Comparison of ENCODE assay signal across 17 cellular contexts in the genomic region with DNA sequence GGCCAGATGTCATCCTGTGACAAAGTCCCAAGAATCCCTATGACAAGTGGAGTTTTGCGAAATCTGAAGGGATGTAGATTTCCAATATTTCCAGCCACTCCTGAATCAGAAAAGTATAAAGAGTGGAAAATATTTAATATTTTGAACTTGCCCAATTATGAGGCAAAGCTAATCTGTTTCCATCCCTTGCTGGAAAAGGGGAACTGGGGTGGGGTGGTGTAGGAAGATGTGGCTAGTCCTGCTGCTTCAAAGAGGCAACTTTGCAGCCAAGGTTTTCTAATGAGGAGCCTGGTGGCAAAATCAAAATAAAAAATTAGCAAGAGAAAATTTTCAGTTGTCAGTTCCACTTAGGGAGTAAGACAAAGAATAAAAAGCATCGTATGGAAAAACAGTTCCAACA.
A peak's percentile ranks its signal among the peaks of the same experiment; 100 is the strongest.
DNase-seq lines count a peak whose midpoint lies in the region; ATAC-seq, FAIRE-seq and TF ChIP-seq lines count a peak whose summit lies in the region.
"Had no signal": no experiment of that assay in that cellular context is flagged by ENCODE, and none has a peak within 500 bp of the region (broad histone marks: within the 10 kb centered on the region; RNA-seq: fewer than 3 reads in every experiment).

No MANE protein-coding gene starts in this region.

- ATAC-seq in GM21737 (IDR thresholded peaks at IDR 0.05; ENCODE audit: unreplicated experiment) (no peak), HG02759 (IDR thresholded peaks at IDR 0.05; ENCODE audit: unreplicated experiment) (no peak)
- ATAC-seq: PC-3, Right ventricle myocardium inferior had no signal

- H3K4me1 ChIP-seq in H1 (replicated peaks in 1 of 4; ENCODE audit: control insufficient read depth in 3 of 4, insufficient read depth in 4 of 4, low read length in 3 of 4) (no peaks in the 10 kb centered on the region; a peak in 1 of 7 replicates), A673 (ENCODE audit: insufficient read depth, low read length, poor library complexity, severe bottlenecking) (peaks cover 33% of the 10 kb centered on the region)

- H2BK15ac ChIP-seq in H1 (ENCODE audit: low read length): no peak overlapping the region

- no peaks in the 10 kb centered on the region for H3K36me3 ChIP-seq in H1 (ENCODE audit: control insufficient read depth in 2 of 4, insufficient read depth in 4 of 4, low read length in 3 of 4)
- no peaks in the 10 kb centered on the region for H3K36me3 ChIP-seq in A673 (ENCODE audit: insufficient read depth, low read length, poor library complexity, severe bottlenecking)
- H3K36me3 ChIP-seq: BLaER1 had no signal

- no peak overlapping the region for H2BK5ac ChIP-seq in H1 (ENCODE audit: low read depth, low read length)

- no peak overlapping the region for H3K27ac ChIP-seq in H1 (ENCODE audit: low read depth, low read length)
- no peak overlapping the region for H3K27ac ChIP-seq in A673 (ENCODE audit: low read depth, low read length, poor library complexity, severe bottlenecking)
- H3K27ac ChIP-seq: BLaER1 had no signal

- no peaks in the 10 kb centered on the region; the same call in 1 of the 2 replicates for H3K79me1 ChIP-seq in H1 (ENCODE audit: low read depth, low read length)

- H2BK120ac ChIP-seq in H1 (replicated peaks; ENCODE audit: low read depth, low read length): no peak overlapping the region

- no peak overlapping the region for H3K23ac ChIP-seq in H1 (ENCODE audit: insufficient read length)

- no peaks in the 10 kb centered on the region for H3K23me2 ChIP-seq in H1 (ENCODE audit: low read depth, low read length)

- no peak overlapping the region for H2BK12ac ChIP-seq in H1 (ENCODE audit: low read depth, low read length)

- H4K5ac ChIP-seq in H1 (ENCODE audit: insufficient read length, low read depth, low read length): no peak overlapping the region

- intact Hi-C loops in A673 (cut with micrococcal nuclease; ENCODE audit: unreplicated experiment): no loop called here

- no peaks in the 10 kb centered on the region for H4K20me1 ChIP-seq in H1 (replicated peaks in 1 of 2; ENCODE audit: control insufficient read depth in 1 of 2, insufficient read depth in 2 of 2, low read length in 2 of 2)
- H4K20me1 ChIP-seq: BLaER1 had no signal

- H3K18ac ChIP-seq in H1 (ENCODE audit: extremely low read depth, low read length): no peak overlapping the region

- H3K79me2 ChIP-seq in H1 (ENCODE audit: control insufficient read depth in 1 of 2, insufficient read depth in 2 of 2, low read length in 2 of 2): no peaks in the 10 kb centered on the region

- no peak overlapping the region for H3K56ac ChIP-seq in H1 (replicated peaks; ENCODE audit: insufficient read length, low read depth, low read length)

- CTCF ChIA-PET in H1 (lab: Charles Lee; ENCODE audit: partially characterized antibody) (no interaction called here), A673 (lab: Charles Lee) (interaction anchor here (0.6 kb wide), 1 partner anchor 12 kb away, joined by 4 read pairs; no protein-coding TSS in a partner anchor)

- TF ChIP-seq EP300 in H1 (IDR thresholded peaks at IDR 0.05; ENCODE audit: borderline replicate concordance in 1 of 2, low read depth in 2 of 2, low read length in 2 of 2): no peak

- H3K9me3 ChIP-seq in H1 (ENCODE audit: insufficient read depth in 2 of 2, low read depth in 1 of 2, low read length in 1 of 2): no peaks in the 10 kb centered on the region
- H3K9me3 ChIP-seq in A673 (ENCODE audit: low read depth, low read length, poor library complexity, severe bottlenecking): no peaks in the 10 kb centered on the region
- H3K9me3 ChIP-seq: BLaER1 had no signal

- no peak for TF ChIP-seq POLR2A in H1 (IDR thresholded peaks at IDR 0.05; ENCODE audit: control extremely low read depth in 1 of 2, low read depth in 2 of 2, low read length in 2 of 2)

- H3K14ac ChIP-seq in H1 (ENCODE audit: insufficient read length): no peak overlapping the region

- H3K27me3 ChIP-seq in H1 (replicated peaks in 1 of 4; ENCODE audit: control insufficient read depth in 3 of 4, extremely low read depth in 1 of 4, insufficient read depth in 3 of 4, low read length in 3 of 4) (no peaks in the 10 kb centered on the region), A673 (replicated peaks; ENCODE audit: insufficient read depth, low read depth, low read length, poor library complexity) (no peaks in the 10 kb centered on the region)
- H3K27me3 ChIP-seq: BLaER1 had no signal

- TF ChIP-seq RAD21 in H1 (IDR thresholded peaks at IDR 0.05 in 1 of 2, conservative IDR thresholded peaks at IDR 0.05 in 1 of 2; ENCODE audit: low read depth in 2 of 2, low read length in 2 of 2): no peak

- no peak overlapping the region for H3K9ac ChIP-seq in H1 (replicated peaks in 1 of 4; ENCODE audit: extremely low read depth in 1 of 4, low read depth in 3 of 4, low read length in 3 of 4)
- H3K9ac ChIP-seq: BLaER1 had no signal

- POLR2A ChIA-PET in H1 (lab: Charles Lee; ENCODE audit: partially characterized antibody): no interaction called here
- POLR2A ChIA-PET in A673 (lab: Charles Lee; ENCODE audit: low non-redundant PET): no interaction called here

- H4K8ac ChIP-seq in H1 (ENCODE audit: extremely low read depth, insufficient read depth, low read length): no peak overlapping the region

- no peak overlapping the region for H3K4me3 ChIP-seq in H1 (ENCODE audit: extremely low read depth in 1 of 4, insufficient read depth in 2 of 4, low read depth in 3 of 4, low read length in 4 of 4)
- no peak overlapping the region for H3K4me3 ChIP-seq in A673 (ENCODE audit: low read depth, low read length, poor library complexity, severe bottlenecking)
- H3K4me3 ChIP-seq: BLaER1 had no signal

- no peak for FAIRE-seq in H1 (lab: Jason Lieb, UNC)

- no peak overlapping the region for H3K4ac ChIP-seq in H1 (replicated peaks; ENCODE audit: insufficient read length, low read depth, low read length)

- no peak overlapping the region for H3K4me2 ChIP-seq in H1 (ENCODE audit: insufficient read depth in 1 of 2, low read depth in 2 of 2, low read length in 2 of 2)
- H3K4me2 ChIP-seq: BLaER1 had no signal

- no peak overlapping the region for H2AK5ac ChIP-seq in H1 (ENCODE audit: low read depth, low read length)

- H4K91ac ChIP-seq in H1 (replicated peaks; ENCODE audit: insufficient read length, low read length): peak overlapping the region; percentile 10

- DNase-seq in GF-D8 (lab: John Stamatoyannopoulos, UW): peak; percentile 2
- DNase-seq in NOMO-1 (lab: John Stamatoyannopoulos, UW; ENCODE audit: unreplicated experiment in 2 of 2): peak; percentile 15 to 43
- DNase-seq in SKM-1 treated with dmso at 0.1 percent for 144 hours (lab: John Stamatoyannopoulos, UW; ENCODE audit: unreplicated experiment): peak; percentile 10
- no peak for DNase-seq in H1 (ENCODE audit: low read depth in 1 of 2, low spot score in 2 of 2)
- no peak for DNase-seq in A673 (ENCODE audit: low spot score)
- DNase-seq in NCI-H774 (lab: John Stamatoyannopoulos, UW): no peak
- DNase-seq: DMS 273 treated with DMSO at 0.1 percent for 48 hours, KG1, NCI-H1417, NCI-H1930, NCI-H2171 treated with DMSO at 0.1 percent for 48 hours, NCI-H510A had no signal

- BruUV-seq in A673 (replicated peaks; lab: Mats Ljungman, UMichigan): no TSS peak

- H2BK20ac ChIP-seq in H1 (ENCODE audit: low read length): no peak overlapping the region

- TF ChIP-seq CTCF in H1 (IDR thresholded peaks at IDR 0.05; ENCODE audit: control extremely low read depth in 1 of 3, insufficient read depth in 1 of 3, low read depth in 1 of 3, low read length in 3 of 3) (no peak), A673 (conservative IDR thresholded peaks at IDR 0.05; ENCODE audit: low read depth, low read length) (no peak)

- 97% methylated on average over 2 of the region's 2 CpGs; no CpG with 5 or more reads in 1 of the 2 experiments for WGBS in H1 (ENCODE audit: extremely low coverage in 1 of 2, insufficient coverage in 1 of 2, insufficient read length in 1 of 2, insufficient replicate concordance in 2 of 2, low coverage in 1 of 2, low lambda C conversion rate in 2 of 2, missing lambda C conversion rate in 1 of 2), 2 experiments

- no peak overlapping the region for H2AFZ ChIP-seq in H1 (ENCODE audit: low read length)

TF ChIP-seq in H1, 55 proteins besides CTCF, POLR2A, EP300 and RAD21:
- TF ChIP-seq RFX5 (IDR thresholded peaks at IDR 0.05; ENCODE audit: borderline replicate concordance, low read depth, low read length) (no peak), TBP (IDR thresholded peaks at IDR 0.05; ENCODE audit: low read depth, low read length) (no peak), GTF2F1 (IDR thresholded peaks at IDR 0.05; ENCODE audit: borderline replicate concordance, low read depth, low read length) (no peak), GABPA (IDR thresholded peaks at IDR 0.05; ENCODE audit: borderline replicate concordance, insufficient read depth, low read length) (no peak), SIRT6 (IDR thresholded peaks at IDR 0.05; ENCODE audit: low read length) (no peak), EZH2 (IDR thresholded peaks at IDR 0.05; ENCODE audit: low read depth, low read length, severe bottlenecking) (no peak), FOSL1 (IDR thresholded peaks at IDR 0.05; ENCODE audit: insufficient read depth, low read depth, low read length) (no peak), ATF2 (IDR thresholded peaks at IDR 0.05; ENCODE audit: low read length) (no peak), PHF8 (conservative IDR thresholded peaks at IDR 0.05; ENCODE audit: low read depth, low read length) (no peak), RBBP5 (IDR thresholded peaks at IDR 0.05; ENCODE audit: borderline replicate concordance, low read depth, low read length) (no peak), TAF1 (IDR thresholded peaks at IDR 0.05; ENCODE audit: low read depth, low read length) (no peak)
- TF ChIP-seq, protein P1, sequence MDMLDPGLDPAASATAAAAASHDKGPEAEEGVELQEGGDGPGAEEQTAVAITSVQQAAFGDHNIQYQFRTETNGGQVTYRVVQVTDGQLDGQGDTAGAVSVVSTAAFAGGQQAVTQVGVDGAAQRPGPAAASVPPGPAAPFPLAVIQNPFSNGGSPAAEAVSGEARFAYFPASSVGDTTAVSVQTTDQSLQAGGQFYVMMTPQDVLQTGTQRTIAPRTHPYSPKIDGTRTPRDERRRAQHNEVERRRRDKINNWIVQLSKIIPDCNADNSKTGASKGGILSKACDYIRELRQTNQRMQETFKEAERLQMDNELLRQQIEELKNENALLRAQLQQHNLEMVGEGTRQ (IDR thresholded peaks at IDR 0.05; ENCODE audit: low read length): no peak
TF ChIP-seq in H1: peak in this region for 0.

Comparison
In these comparisons a context has a peak if more than half of its experiments do, and no peak if none do; other contexts are left out.
1. DNase-seq: peak in GF-D8 (single experiment), NOMO-1 (2 of 2) and SKM-1 treated with dmso at 0.1 percent for 144 hours (single experiment); none in H1 (0 of 2), A673 (single experiment) and NCI-H774 (single experiment).